ENCODE assay signal across 9 cellular contexts in the genomic region with DNA sequence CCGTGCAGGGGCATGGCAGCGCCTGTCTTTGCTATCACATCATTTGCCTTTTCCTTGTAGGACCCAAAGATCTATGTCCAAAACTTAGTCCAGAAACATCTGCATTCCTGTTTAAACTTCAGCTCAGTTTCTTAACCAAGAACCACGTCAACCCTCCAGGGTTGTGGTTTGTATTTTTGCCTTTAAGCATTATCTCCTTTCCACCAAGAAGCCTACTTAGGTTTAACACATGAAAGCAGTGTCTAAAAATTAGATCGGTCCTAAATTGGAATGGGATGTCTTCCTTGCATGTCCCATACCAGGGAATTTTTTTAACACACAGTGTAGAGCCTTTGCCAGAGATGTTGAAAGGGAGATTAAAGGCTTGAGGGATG. TPM values are rescaled to one million over a fixed set of nuclear protein-coding genes. Genes with fewer than 3 reads are reported as not detected.
A peak's percentile ranks its signal among the peaks of the same experiment; 100 is the strongest.
DNase-seq lines count a peak whose midpoint lies in the region; ATAC-seq and TF ChIP-seq lines count a peak whose summit lies in the region.
"Had no signal": no experiment of that assay in that cellular context is flagged by ENCODE, and none has a peak within 500 bp of the region (broad histone marks: within the 10 kb centered on the region; RNA-seq: fewer than 3 reads in every experiment).

No MANE protein-coding gene starts in this region.

- no peak overlapping the region for H3K27ac ChIP-seq in CD8-positive, alpha-beta memory T cell (ENCODE audit: low read depth, low read length)
- H3K27ac ChIP-seq in SJSA1 (peak overlapping the region; percentile 34), esophagus (ENCODE audit: low read depth in 2 of 2, low read length in 1 of 2) (peak overlapping the region; percentile 43 to 50), gastrocnemius medialis (peak overlapping the region; percentile 52 to 71 (median 60)), brain microvascular endothelial cell (no peak overlapping the region)

- peaks cover 1% of the 10 kb centered on the region for H3K36me3 ChIP-seq in CD8-positive, alpha-beta memory T cell (ENCODE audit: insufficient read depth, low read length)
- H3K36me3 ChIP-seq in SJSA1 (peaks cover 45% of the 10 kb centered on the region), esophagus (ENCODE audit: control insufficient read depth in 2 of 2, insufficient read depth in 2 of 2, low read length in 1 of 2) (peaks cover 0 to 23% of the 10 kb centered on the region in 2 donors), gastrocnemius medialis (no peaks in the 10 kb centered on the region), brain microvascular endothelial cell (replicated peaks) (peaks cover 10% of the 10 kb centered on the region)

- ATAC-seq in gastrocnemius medialis (no peak), GM18870 (IDR thresholded peaks at IDR 0.05; ENCODE audit: unreplicated experiment) (no peak)

- H3K27ac Mint-ChIP-seq in CD8-positive, alpha-beta memory T cell, result peak overlapping the region; percentile 86 to 98 (median 92)

- H3K4me1 Mint-ChIP-seq in CD8-positive, alpha-beta memory T cell, result peaks cover 17 to 20% (median 20%) of the 10 kb centered on the region in 3 donors

- intact Hi-C loops in gastrocnemius medialis (cut with DNase I; ENCODE audit: low total_unique reads) (no loop called here), lower leg skin (cut with DNase I; ENCODE audit: low total_unique reads) (no loop called here)

- peak overlapping the region; percentile 80 to 89 (median 82) for H3K4me3 Mint-ChIP-seq in CD8-positive, alpha-beta memory T cell

- peak overlapping the region; percentile 23 for H3K4me3 ChIP-seq in CD8-positive, alpha-beta memory T cell (ENCODE audit: low read length)
- H3K4me3 ChIP-seq in SJSA1, result no peak overlapping the region
- H3K4me3 ChIP-seq in esophagus (ENCODE audit: low read depth in 1 of 2, low read length in 2 of 2), result no peak overlapping the region
- no peak overlapping the region for H3K4me3 ChIP-seq in gastrocnemius medialis
- H3K4me3 ChIP-seq in lower leg skin (ENCODE audit: low read depth, poor library complexity, severe bottlenecking), result no peak overlapping the region
- H3K4me3 ChIP-seq in brain microvascular endothelial cell (ENCODE audit: low read depth, low read length), result no peak overlapping the region

- H3K4me1 ChIP-seq in CD8-positive, alpha-beta memory T cell (ENCODE audit: insufficient read depth, low read length), result peaks cover 16% of the 10 kb centered on the region
- H3K4me1 ChIP-seq in SJSA1 (replicated peaks) (peaks cover 33% of the 10 kb centered on the region), esophagus (ENCODE audit: control insufficient read depth in 2 of 2, insufficient read depth in 2 of 2, low read length in 1 of 2) (peaks cover 2% of the 10 kb centered on the region in 2 donors), gastrocnemius medialis (peaks cover 7 to 13% of the 10 kb centered on the region in 2 donors)

- H3K27me3 ChIP-seq in CD8-positive, alpha-beta memory T cell (ENCODE audit: insufficient read depth, low read length, poor library complexity, severe bottlenecking), result no peaks in the 10 kb centered on the region
- H3K27me3 ChIP-seq in SJSA1 (replicated peaks) (no peaks in the 10 kb centered on the region), esophagus (ENCODE audit: control insufficient read depth in 1 of 2, insufficient read depth in 2 of 2, low read length in 2 of 2) (no peaks in the 10 kb centered on the region), gastrocnemius medialis (no peaks in the 10 kb centered on the region), brain microvascular endothelial cell (replicated peaks) (no peaks in the 10 kb centered on the region)

- TF ChIP-seq CTCF in gastrocnemius medialis (IDR thresholded peaks at IDR 0.05 in 4 of 5, conservative IDR thresholded peaks at IDR 0.05 in 1 of 5) (no peak), lower leg skin (IDR thresholded peaks at IDR 0.05) (no peak), brain microvascular endothelial cell (IDR thresholded peaks at IDR 0.05; ENCODE audit: low read depth, low read length, missing control alignments) (no peak)

- CTCF ChIA-PET in CD8-positive, alpha-beta memory T cell (lab: Charles Lee), result interaction anchor here (1.7 kb wide), 1 partner anchor 33 kb away, joined by 7 read pairs; no protein-coding TSS in a partner anchor

- no peaks in the 10 kb centered on the region for H3K9me3 Mint-ChIP-seq in CD8-positive, alpha-beta memory T cell

- in situ Hi-C loops in gastrocnemius medialis (cut with MboI; ENCODE audit: low sequenced_read_pairs in 4 of 4) (no loop called here), brain microvascular endothelial cell (cut with HindIII; ENCODE audit: low pct_ligation_motif_present, low sequenced_read_pairs) (no loop called here)

- no peaks in the 10 kb centered on the region for H3K27me3 Mint-ChIP-seq in CD8-positive, alpha-beta memory T cell

- no peak for DNase-seq in CD8-positive, alpha-beta memory T cell
- DNase-seq in SJSA1 (ENCODE audit: low read depth in 1 of 2, low spot score in 2 of 2), result no peak
- no peak for DNase-seq in gastrocnemius medialis
- DNase-seq in lower leg skin (ENCODE audit: low spot score in 2 of 2), result no peak
- no peak for DNase-seq in brain microvascular endothelial cell
- no peak for DNase-seq in AML-193 (lab: John Stamatoyannopoulos, UW)
- DNase-seq: GDM1 had no signal

- no peak for TF ChIP-seq POLR2A in gastrocnemius medialis (IDR thresholded peaks at IDR 0.05)
- TF ChIP-seq POLR2A in lower leg skin (IDR thresholded peaks at IDR 0.05), result no peak

- POLR2A ChIA-PET in CD8-positive, alpha-beta memory T cell (lab: Charles Lee), result interaction anchor here (0.6 to 1.3 kb wide), 4 partner anchors 38 to 321 kb away, joined by 3 to 5 read pairs (median 4); partner anchors contain the start of gene INTS6

- no peaks in the 10 kb centered on the region for H3K9me3 ChIP-seq in CD8-positive, alpha-beta memory T cell (ENCODE audit: low read length)
- H3K9me3 ChIP-seq in SJSA1 (replicated peaks) (no peaks in the 10 kb centered on the region), esophagus (ENCODE audit: control insufficient read depth in 2 of 2, insufficient read depth in 1 of 2, low read depth in 1 of 2, low read length in 1 of 2) (no peaks in the 10 kb centered on the region), gastrocnemius medialis (no peaks in the 10 kb centered on the region)

- WGBS in esophagus, 2 donors, result 66 to 77% methylated on average over 4 of the region's 4 CpGs
- WGBS in lower leg skin, 2 donors, result 87 to 88% methylated on average over 4 of the region's 4 CpGs

- H3K36me3 Mint-ChIP-seq in CD8-positive, alpha-beta memory T cell, result peaks cover 7 to 47% (median 13%) of the 10 kb centered on the region in 3 donors

RNA-seq across cellular contexts. Expression of gene DHRS12, which starts 38.8 kb away (rescaled TPM):
- 1 to 10 TPM; 7.1 to 7.2 TPM for total RNA-seq in CD8-positive, alpha-beta memory T cell
- polyA plus RNA-seq in CD8-positive, alpha-beta memory T cell, result 35.6 TPM
- total RNA-seq in SJSA1 (2014; rRNA removed; shearing (Covaris generic)), result 1.3 and 5.9 TPM in 2 replicates
- 10 to 100 TPM in 1 of 2 donors, 1 to 10 TPM in 1; 9.5 to 11.7 TPM for polyA plus RNA-seq in esophagus
- total RNA-seq in gastrocnemius medialis (1 to 10 TPM; 1.8 to 6.0 (median 4.7) TPM), lower leg skin (10 to 100 TPM in 2 of 4 donors, 1 to 10 TPM in 2; 7.6 to 11.8 (median 10.3) TPM)

Comparison
In these comparisons a context has a peak if more than half of its experiments do, and no peak if none do; other contexts are left out.
1. H3K27ac ChIP-seq: peak in SJSA1 (single experiment), esophagus (2 of 2) and gastrocnemius medialis (4 of 4); none in CD8-positive, alpha-beta memory T cell (single experiment) and brain microvascular endothelial cell (single experiment).